Comparison of ENCODE assay signal across 17 cellular contexts in the genomic region with DNA sequence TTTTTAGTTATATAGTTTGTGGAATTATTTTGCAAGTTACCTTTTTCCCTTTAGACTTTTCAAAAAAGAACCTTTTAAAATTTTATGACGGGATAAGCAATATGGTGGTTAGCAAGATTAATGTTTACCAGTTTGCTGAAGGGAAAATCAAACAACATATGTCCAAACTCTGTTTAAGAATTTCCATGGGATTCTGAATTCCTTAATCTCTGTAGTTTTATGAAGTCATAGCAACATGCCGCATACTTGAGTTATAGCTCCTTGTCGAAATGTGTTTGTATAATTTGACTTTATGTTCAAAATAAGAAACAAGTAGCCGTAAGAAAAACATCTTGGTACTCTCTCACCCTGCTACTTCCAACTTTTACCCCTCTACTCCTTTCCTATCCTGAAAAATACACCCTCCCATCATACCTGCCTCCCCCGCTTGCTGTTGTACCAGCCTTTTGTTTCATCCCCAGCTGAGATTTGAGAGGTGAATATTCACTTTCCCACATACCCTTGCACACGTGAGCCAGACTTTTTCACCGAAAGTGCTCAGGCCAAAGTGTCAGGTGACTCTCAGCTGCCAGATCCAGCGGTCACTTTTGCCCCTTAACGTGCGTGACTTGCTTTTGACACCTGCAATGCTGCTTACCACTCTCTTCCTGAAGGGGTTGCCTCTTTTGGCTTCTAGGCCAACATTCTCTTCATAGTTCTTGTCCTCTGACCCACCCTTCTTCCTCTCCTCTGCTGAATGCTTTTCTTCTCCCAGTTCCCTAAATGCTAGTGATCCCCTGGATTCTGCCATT.
DNase-seq lines count a peak whose midpoint lies in the region; ATAC-seq, FAIRE-seq and TF ChIP-seq lines count a peak whose summit lies in the region.
"Had no signal": no experiment of that assay in that cellular context is flagged by ENCODE, and none has a peak within 500 bp of the region (broad histone marks: within the 10 kb centered on the region; RNA-seq: fewer than 3 reads in every experiment).

No MANE protein-coding gene starts in this region.

- no peaks in the 10 kb centered on the region for H3K23me2 ChIP-seq in H1 (ENCODE audit: low read depth, low read length)

- peak overlapping the region; percentile 60; the same call in 1 of the 2 replicates for H4K8ac ChIP-seq in H1 (ENCODE audit: extremely low read depth, insufficient read depth, low read length)

- no peak for DNase-seq in CD8-positive, alpha-beta T cell
- DNase-seq in H1 (ENCODE audit: low read depth in 1 of 2, low spot score in 2 of 2) (no peak), nephron progenitor cell (no peak), GM13976 (ENCODE audit: low spot score) (no peak), Peyer's patch (no peak)
- no peak for DNase-seq in effector memory CD4-positive, alpha-beta T cell
- no peak for DNase-seq in activated CD4-positive, alpha-beta T cell treated with anti-CD3 and anti-CD28 coated beads for 1 hour
- DNase-seq: activated B cell treated with CpG ODN at 0.5 μM for 24 hours; activated naive CD8-positive, alpha-beta T cell treated with anti-CD3 and anti-CD28 coated beads, Interleukin-2, amount 10 ng/mL, durations not matched to agents 7 days and 5 days; esophagus squamous epithelium; hypothalamus; NCI-H1048; NCI-H2171 treated with DMSO at 0.1 percent for 48 hours had no signal

- H3K9me3 ChIP-seq in CD8-positive, alpha-beta T cell (ENCODE audit: low read length), result no peaks in the 10 kb centered on the region
- no peaks in the 10 kb centered on the region for H3K9me3 ChIP-seq in HUES64 (ENCODE audit: insufficient read depth, low read depth, low read length)
- no peaks in the 10 kb centered on the region for H3K9me3 ChIP-seq in H1 (ENCODE audit: insufficient read depth in 2 of 2, low read depth in 1 of 2, low read length in 1 of 2)
- no peaks in the 10 kb centered on the region for H3K9me3 ChIP-seq in effector memory CD4-positive, alpha-beta T cell (ENCODE audit: control insufficient read depth, low read length)
- H3K9me3 ChIP-seq in Peyer's patch, result no peaks in the 10 kb centered on the region
- H3K9me3 ChIP-seq: esophagus squamous epithelium, suprapubic skin had no signal

- no peak overlapping the region for H3K4me3 ChIP-seq in CD8-positive, alpha-beta T cell (ENCODE audit: low read depth, low read length)
- H3K4me3 ChIP-seq in HUES64 (ENCODE audit: low read length) (peak overlapping the region; percentile 1; the same call in 1 of the 2 replicates), H1 (ENCODE audit: extremely low read depth in 1 of 4, insufficient read depth in 2 of 4, low read depth in 3 of 4, low read length in 4 of 4) (peak overlapping the region in 1 of 4 experiments; percentile 31; a peak in 1 of 8 replicates), Peyer's patch (no peak overlapping the region)
- no peak overlapping the region for H3K4me3 ChIP-seq in effector memory CD4-positive, alpha-beta T cell (ENCODE audit: insufficient read depth, low read depth, low read length, poor library complexity, severe bottlenecking)
- H3K4me3 ChIP-seq: esophagus squamous epithelium, suprapubic skin had no signal

- 0 out of 2 replicates have a peak overlapping the region, but pooled peaks have one; percentile 13 for H2BK15ac ChIP-seq in H1 (ENCODE audit: low read length)

- H2BK5ac ChIP-seq in H1 (ENCODE audit: low read depth, low read length), result peak overlapping the region; percentile 96

- peaks cover 0 to 68% of the 10 kb centered on the region in 2 experiments; a peak in 3 of 4 replicates for H3K79me2 ChIP-seq in H1 (ENCODE audit: control insufficient read depth in 1 of 2, insufficient read depth in 2 of 2, low read length in 2 of 2)

- peak overlapping the region; percentile 33 to 61 for H3K4me2 ChIP-seq in H1 (ENCODE audit: insufficient read depth in 1 of 2, low read depth in 2 of 2, low read length in 2 of 2)

- peaks cover 47% of the 10 kb centered on the region for H3K36me3 Mint-ChIP-seq in CD8-positive, alpha-beta T cell
- peaks cover 9% of the 10 kb centered on the region for H3K36me3 Mint-ChIP-seq in nephron progenitor cell (ENCODE audit: low read depth)

- H3K27me3 Mint-ChIP-seq in CD8-positive, alpha-beta T cell (ENCODE audit: low read depth), result no peaks in the 10 kb centered on the region
- H3K27me3 Mint-ChIP-seq in nephron progenitor cell (ENCODE audit: low read depth, poor library complexity), result no peaks in the 10 kb centered on the region
- H3K27me3 Mint-ChIP-seq: activated B cell treated with CpG ODN at 0.5 μM for 24 hours; activated naive CD8-positive, alpha-beta T cell treated with anti-CD3 and anti-CD28 coated beads, Interleukin-2, amount 10 ng/mL, durations not matched to agents 7 days and 5 days; B cell had no signal

- H2AFZ ChIP-seq in H1 (ENCODE audit: low read length), result no peak overlapping the region

- no peak overlapping the region for H3K27ac ChIP-seq in CD8-positive, alpha-beta T cell (ENCODE audit: low read depth, low read length)
- H3K27ac ChIP-seq in HUES64 (ENCODE audit: low read depth, low read length), result peak overlapping the region; percentile 96
- H3K27ac ChIP-seq in H1 (ENCODE audit: low read depth, low read length), result peak overlapping the region; percentile 51
- no peak overlapping the region for H3K27ac ChIP-seq in effector memory CD4-positive, alpha-beta T cell (ENCODE audit: insufficient read depth, low read length, poor library complexity, severe bottlenecking)
- no peak overlapping the region for H3K27ac ChIP-seq in Peyer's patch
- H3K27ac ChIP-seq: esophagus squamous epithelium, suprapubic skin had no signal

- WGBS in HUES64, result 39% methylated on average over 10 of the region's 10 CpGs
- 32% methylated on average over 10 of the region's 10 CpGs; no CpG with 5 or more reads in 1 of the 2 experiments for WGBS in H1 (ENCODE audit: extremely low coverage in 1 of 2, insufficient coverage in 1 of 2, insufficient read length in 1 of 2, insufficient replicate concordance in 2 of 2, low coverage in 1 of 2, low lambda C conversion rate in 2 of 2, missing lambda C conversion rate in 1 of 2), 2 experiments

- H4K20me1 ChIP-seq in H1 (replicated peaks in 1 of 2; ENCODE audit: control insufficient read depth in 1 of 2, insufficient read depth in 2 of 2, low read length in 2 of 2), result no peaks in the 10 kb centered on the region

- H4K5ac ChIP-seq in H1 (ENCODE audit: insufficient read length, low read depth, low read length), result peak overlapping the region; percentile 2

- in situ Hi-C loops in GM13976 (cut with MboI; ENCODE audit: low sequenced_read_pairs, unreplicated experiment), result no loop called here

- TF ChIP-seq POLR2A in H1 (IDR thresholded peaks at IDR 0.05; ENCODE audit: control extremely low read depth in 1 of 2, low read depth in 2 of 2, low read length in 2 of 2) (no peak), Peyer's patch (IDR thresholded peaks at IDR 0.05) (no peak)

- intact Hi-C loops in CD8-positive, alpha-beta T cell (cut with DNase I, micrococcal nuclease), result no loop called here

- no peak overlapping the region for H3K14ac ChIP-seq in H1 (ENCODE audit: insufficient read length)

- H2BK120ac ChIP-seq in H1 (replicated peaks; ENCODE audit: low read depth, low read length), result peak overlapping the region; percentile 8

- CTCF ChIA-PET in CD8-positive, alpha-beta T cell (lab: Charles Lee), result no interaction called here
- CTCF ChIA-PET in H1 (lab: Charles Lee; ENCODE audit: partially characterized antibody), result interaction anchor here (1.3 to 1.6 kb wide), 4 partner anchors 19 to 107 kb away, joined by 3 to 7 read pairs (median 4); no protein-coding TSS in a partner anchor

- H3K9me3 Mint-ChIP-seq in CD8-positive, alpha-beta T cell, result no peaks in the 10 kb centered on the region
- no peaks in the 10 kb centered on the region for H3K9me3 Mint-ChIP-seq in nephron progenitor cell
- H3K9me3 Mint-ChIP-seq: activated B cell treated with CpG ODN at 0.5 μM for 24 hours; activated naive CD8-positive, alpha-beta T cell treated with anti-CD3 and anti-CD28 coated beads, Interleukin-2, amount 10 ng/mL, durations not matched to agents 7 days and 5 days had no signal

- H3K27ac Mint-ChIP-seq in CD8-positive, alpha-beta T cell, result peak overlapping the region; percentile 62
- H3K27ac Mint-ChIP-seq in nephron progenitor cell, result peak overlapping the region; percentile 86
- H3K27ac Mint-ChIP-seq: activated B cell treated with CpG ODN at 0.5 μM for 24 hours; activated naive CD8-positive, alpha-beta T cell treated with anti-CD3 and anti-CD28 coated beads, Interleukin-2, amount 10 ng/mL, durations not matched to agents 7 days and 5 days; B cell had no signal

- peak; percentile 19 for FAIRE-seq in H1 (lab: Jason Lieb, UNC)
- FAIRE-seq: colon had no signal

- H4K91ac ChIP-seq in H1 (replicated peaks; ENCODE audit: insufficient read length, low read length), result peak overlapping the region; percentile 75

- no peaks in the 10 kb centered on the region for H3K36me3 ChIP-seq in CD8-positive, alpha-beta T cell (ENCODE audit: insufficient read depth, low read length)
- no peaks in the 10 kb centered on the region for H3K36me3 ChIP-seq in HUES64 (ENCODE audit: insufficient read depth, low read length)
- H3K36me3 ChIP-seq in H1 (ENCODE audit: control insufficient read depth in 2 of 4, insufficient read depth in 4 of 4, low read length in 3 of 4), result no peaks in the 10 kb centered on the region
- H3K36me3 ChIP-seq in effector memory CD4-positive, alpha-beta T cell (ENCODE audit: control insufficient read depth, insufficient read depth, low read length), result peaks cover 4% of the 10 kb centered on the region
- H3K36me3 ChIP-seq in Peyer's patch, result no peaks in the 10 kb centered on the region
- H3K36me3 ChIP-seq: esophagus squamous epithelium, suprapubic skin had no signal

- no peak for TF ChIP-seq CTCF in CD8-positive, alpha-beta T cell (IDR thresholded peaks at IDR 0.05)
- no peak for TF ChIP-seq CTCF in H1 (IDR thresholded peaks at IDR 0.05; ENCODE audit: control extremely low read depth in 1 of 3, insufficient read depth in 1 of 3, low read depth in 1 of 3, low read length in 3 of 3)
- no peak for TF ChIP-seq CTCF in nephron progenitor cell (IDR thresholded peaks at IDR 0.05)
- no peak for TF ChIP-seq CTCF in GM13976 (IDR thresholded peaks at IDR 0.05; ENCODE audit: borderline replicate concordance, control extremely low read depth, extremely low read depth, insufficient read depth, missing control alignments)
- no peak for TF ChIP-seq CTCF in Peyer's patch (IDR thresholded peaks at IDR 0.05)

- H3K27me3 ChIP-seq in CD8-positive, alpha-beta T cell (ENCODE audit: insufficient read depth, low read length), result no peaks in the 10 kb centered on the region
- H3K27me3 ChIP-seq in HUES64 (ENCODE audit: insufficient read depth, low read length) (no peaks in the 10 kb centered on the region), H1 (replicated peaks in 1 of 4; ENCODE audit: control insufficient read depth in 3 of 4, extremely low read depth in 1 of 4, insufficient read depth in 3 of 4, low read length in 3 of 4) (no peaks in the 10 kb centered on the region), Peyer's patch (no peaks in the 10 kb centered on the region)
- no peaks in the 10 kb centered on the region for H3K27me3 ChIP-seq in effector memory CD4-positive, alpha-beta T cell (replicated peaks; ENCODE audit: control insufficient read depth, insufficient read depth, low read length, poor library complexity, severe bottlenecking)
- H3K27me3 ChIP-seq: esophagus squamous epithelium, suprapubic skin had no signal

- no peak overlapping the region for H3K23ac ChIP-seq in H1 (ENCODE audit: insufficient read length)

- peak overlapping the region; percentile 99 for H2BK12ac ChIP-seq in H1 (ENCODE audit: low read depth, low read length)

- no peaks in the 10 kb centered on the region for H3K4me1 ChIP-seq in CD8-positive, alpha-beta T cell (ENCODE audit: insufficient read depth, low read length)
- H3K4me1 ChIP-seq in HUES64 (ENCODE audit: insufficient read depth, low read length) (peaks cover 67% of the 10 kb centered on the region), H1 (replicated peaks in 1 of 4; ENCODE audit: control insufficient read depth in 3 of 4, insufficient read depth in 4 of 4, low read length in 3 of 4) (peaks cover 12 to 26% (median 24%) of the 10 kb centered on the region in 4 experiments; a peak in 6 of 7 replicates), Peyer's patch (no peaks in the 10 kb centered on the region)
- H3K4me1 ChIP-seq in effector memory CD4-positive, alpha-beta T cell (ENCODE audit: control insufficient read depth, insufficient read depth, low read length, poor library complexity, severe bottlenecking), result no peaks in the 10 kb centered on the region

- POLR2A ChIA-PET in CD8-positive, alpha-beta T cell (lab: Charles Lee), result no interaction called here
- POLR2A ChIA-PET in H1 (lab: Charles Lee; ENCODE audit: partially characterized antibody), result interaction anchor here (0.6 to 1.7 kb wide), 7 partner anchors 8 to 69 kb away, joined by 3 to 7 read pairs (median 4); no protein-coding TSS in a partner anchor

- peaks cover 54% of the 10 kb centered on the region for H3K4me1 Mint-ChIP-seq in CD8-positive, alpha-beta T cell (ENCODE audit: low read depth)
- H3K4me1 Mint-ChIP-seq in nephron progenitor cell, result peaks cover 61% of the 10 kb centered on the region

- H3K4me3 Mint-ChIP-seq in CD8-positive, alpha-beta T cell, result no peak overlapping the region
- H3K4me3 Mint-ChIP-seq in nephron progenitor cell, result peak overlapping the region; percentile 45
- H3K4me3 Mint-ChIP-seq: activated B cell treated with CpG ODN at 0.5 μM for 24 hours; activated naive CD8-positive, alpha-beta T cell treated with anti-CD3 and anti-CD28 coated beads, Interleukin-2, amount 10 ng/mL, durations not matched to agents 7 days and 5 days; B cell had no signal

- no peak for TF ChIP-seq EP300 in H1 (IDR thresholded peaks at IDR 0.05; ENCODE audit: borderline replicate concordance in 1 of 2, low read depth in 2 of 2, low read length in 2 of 2)

- no peak for TF ChIP-seq RAD21 in H1 (IDR thresholded peaks at IDR 0.05 in 1 of 2, conservative IDR thresholded peaks at IDR 0.05 in 1 of 2; ENCODE audit: low read depth in 2 of 2, low read length in 2 of 2)

- no peak for ATAC-seq in CD8-positive, alpha-beta T cell

- peak overlapping the region; percentile 89; the same call in 1 of the 2 replicates for H3K18ac ChIP-seq in H1 (ENCODE audit: extremely low read depth, low read length)

- H3K79me1 ChIP-seq in H1 (ENCODE audit: low read depth, low read length), result peaks cover 2% of the 10 kb centered on the region; the same call in 1 of the 2 replicates

- H2AK5ac ChIP-seq in H1 (ENCODE audit: low read depth, low read length), result peak overlapping the region; percentile 67; the same call in 1 of the 2 replicates

- no peak overlapping the region for H3K56ac ChIP-seq in H1 (replicated peaks; ENCODE audit: insufficient read length, low read depth, low read length)

- H3K9ac ChIP-seq in HUES64 (ENCODE audit: low read depth, low read length) (peak overlapping the region; percentile 33; the same call in 1 of the 2 replicates), H1 (replicated peaks in 1 of 4; ENCODE audit: extremely low read depth in 1 of 4, low read depth in 3 of 4, low read length in 3 of 4) (0 out of 7 replicates have a peak overlapping the region, but pooled peaks of 2 of the 4 experiments have one; percentile 15 to 17)

- H2BK20ac ChIP-seq in H1 (ENCODE audit: low read length), result peak overlapping the region; percentile 62; the same call in 1 of the 2 replicates

- peak overlapping the region; percentile 0 for H3K4ac ChIP-seq in H1 (replicated peaks; ENCODE audit: insufficient read length, low read depth, low read length)

Comparison
In these comparisons a context has a peak if more than half of its experiments do, and no peak if none do; other contexts are left out.
1. H3K27ac ChIP-seq: peak in HUES64 (single experiment) and H1 (single experiment); none in CD8-positive, alpha-beta T cell (single experiment), effector memory CD4-positive, alpha-beta T cell (single experiment) and Peyer's patch (0 of 4).